Comparison of ENCODE assay signal across 8 cellular contexts in genomic region chr7:51162724-51163329, GRCh38.
A peak's percentile ranks its signal among the peaks of the same experiment; 100 is the strongest.
DNase-seq lines count a peak whose midpoint lies in the region; ATAC-seq and TF ChIP-seq lines count a peak whose summit lies in the region.

No MANE protein-coding gene starts in this region.

- ATAC-seq in Right ventricle myocardium inferior (peak; percentile 78), HG02852 (IDR thresholded peaks at IDR 0.05; ENCODE audit: unreplicated experiment) (peak; percentile 97), T-cell (replicated peaks in 1 of 4) (peak; percentile 67 to 76 (median 72))

- CTCF ChIA-PET in T-cell (lab: Charles Lee) = interaction anchor here (0.7 to 4.6 kb wide), 24 partner anchors 8 to 1094 kb away, joined by 3 to 71 read pairs (median 4); partner anchors contain the start of gene ZPBP (in 1 of the 2)

- POLR2A ChIA-PET in T-cell (lab: Charles Lee) = no interaction called here

- H2AFZ ChIP-seq in hepatocyte = no peak overlapping the region
- no peak overlapping the region for H2AFZ ChIP-seq in smooth muscle cell (ENCODE audit: low read depth)

- H3K27me3 ChIP-seq in hepatocyte (no peaks in the 10 kb centered on the region), smooth muscle cell (ENCODE audit: low read depth) (no peaks in the 10 kb centered on the region)

- WGBS in hepatocyte (ENCODE audit: low lambda C conversion rate, missing lambda C conversion rate) = 33% methylated on average over 9 of the region's 9 CpGs
- WGBS in smooth muscle cell (ENCODE audit: low lambda C conversion rate) = 11% methylated on average over 9 of the region's 9 CpGs

- no peak overlapping the region for H3K4me3 Mint-ChIP-seq in T-cell

- DNase-seq in Right ventricle myocardium inferior (ENCODE audit: missing footprints) (no peak), cardiac septum (ENCODE audit: low spot score) (no peak), NCI-H1436 treated with DMSO at 0.1 percent for 48 hours (lab: John Stamatoyannopoulos, UW) (peak; percentile 26), T-cell (peak in 33 of 34 experiments; percentile 22 to 61 (median 41)), anterior cingulate cortex (lab: John Stamatoyannopoulos, UW) (peak in 54 of 58 donors; percentile 32 to 90 (median 74)), hepatocyte (ENCODE audit: low spot score) (peak; percentile 91), smooth muscle cell (lab: John Stamatoyannopoulos, UW; ENCODE audit: unreplicated experiment) (peak; percentile 63)

- no peaks in the 10 kb centered on the region for H3K4me1 ChIP-seq in hepatocyte (ENCODE audit: insufficient read depth)
- H3K4me1 ChIP-seq in smooth muscle cell (ENCODE audit: low read depth) = no peaks in the 10 kb centered on the region

- no peak overlapping the region for H3K27ac Mint-ChIP-seq in T-cell

- no peaks in the 10 kb centered on the region for H3K36me3 Mint-ChIP-seq in T-cell

- H3K79me2 ChIP-seq in hepatocyte = no peaks in the 10 kb centered on the region
- no peaks in the 10 kb centered on the region for H3K79me2 ChIP-seq in smooth muscle cell (ENCODE audit: low read depth)

- peaks cover 6% of the 10 kb centered on the region for H3F3A ChIP-seq in smooth muscle cell (ENCODE audit: low read depth)

- H3K9me3 ChIP-seq in hepatocyte (ENCODE audit: low read depth) (no peaks in the 10 kb centered on the region), smooth muscle cell (replicated peaks; ENCODE audit: low read depth) (no peaks in the 10 kb centered on the region)

- H3K36me3 ChIP-seq in hepatocyte (replicated peaks; ENCODE audit: insufficient read depth, low read depth) (no peaks in the 10 kb centered on the region), smooth muscle cell (ENCODE audit: low read depth) (no peaks in the 10 kb centered on the region)

- no peaks in the 10 kb centered on the region for H3K9me3 Mint-ChIP-seq in T-cell

- H3K4me1 Mint-ChIP-seq in T-cell = peaks cover 4 to 7% (median 6%) of the 10 kb centered on the region in 3 donors

- H3K27me3 Mint-ChIP-seq in T-cell = peaks cover 14 to 22% of the 10 kb centered on the region in 2 donors

- no peaks in the 10 kb centered on the region for H3K9me2 ChIP-seq in hepatocyte (replicated peaks; ENCODE audit: insufficient read depth)

- no peak overlapping the region for H3K9ac ChIP-seq in smooth muscle cell (ENCODE audit: low read depth)

- H4K20me1 ChIP-seq in hepatocyte (ENCODE audit: insufficient read depth, poor library complexity, severe bottlenecking) (no peaks in the 10 kb centered on the region), smooth muscle cell (ENCODE audit: low read depth) (no peaks in the 10 kb centered on the region)

- intact Hi-C loops in Right ventricle myocardium inferior (cut with DNase I) (loop anchor here (5.0 kb wide), 3 partner anchors 486 to 956 kb away; no protein-coding TSS in a partner anchor), cardiac septum (cut with DNase I) (loop anchor here (2.0 to 5.0 kb wide), 2 partner anchors 204 to 696 kb away; no protein-coding TSS in a partner anchor)

- H3K4me2 ChIP-seq in hepatocyte (no peak overlapping the region), smooth muscle cell (peak overlapping the region; percentile 4)

- peak; percentile 97 for TF ChIP-seq CTCF in hepatocyte (IDR thresholded peaks at IDR 0.05; ENCODE audit: poor library complexity)
- peak; percentile 93 for TF ChIP-seq CTCF in smooth muscle cell (IDR thresholded peaks at IDR 0.05; ENCODE audit: borderline replicate concordance, insufficient read depth, poor library complexity, severe bottlenecking)

- H3K27ac ChIP-seq in hepatocyte (no peak overlapping the region), smooth muscle cell (ENCODE audit: low read depth) (no peak overlapping the region)

- no peak overlapping the region for H3K4me3 ChIP-seq in hepatocyte
- H3K4me3 ChIP-seq in smooth muscle cell = no peak overlapping the region

Comparison
In these comparisons a context has a peak if more than half of its experiments do, and no peak if none do; other contexts are left out.
1. DNase-seq: peak in NCI-H1436 treated with DMSO at 0.1 percent for 48 hours (single experiment), T-cell (33 of 34), anterior cingulate cortex (54 of 58), hepatocyte (single experiment) and smooth muscle cell (single experiment); none in Right ventricle myocardium inferior (single experiment) and cardiac septum (single experiment).
2. Peak in every context shown above with its lines, with median percentiles within 50 percentile points of each other: ATAC-seq.